Comparison of ENCODE assay signal across 32 cellular contexts in genomic region chr16:79982862-79983261, GRCh38.
"Had no signal": no experiment of that assay in that cellular context is flagged by ENCODE, and none has a peak within 500 bp of the region (broad histone marks: within the 10 kb centered on the region; RNA-seq: fewer than 3 reads in every experiment).

No MANE protein-coding gene starts in this region.

- H3K9me3 ChIP-seq: MG63 had no signal

- H3K27me3 ChIP-seq: MG63 had no signal

- H3K36me3 ChIP-seq: MG63 had no signal

- DNase-seq: Karpas-422, Kasumi-1, MG63, MM.1S, MV-4-11, NCI-H1048, NCI-H1092, NCI-H1092 treated with DMSO at 0.1 percent for 48 hours, NCI-H1105, NCI-H1105 treated with DMSO at 0.1 percent for 48 hours, NCI-H1417, NCI-H1417 treated with DMSO at 0.1 percent for 48 hours, NCI-H1436, NCI-H1436 treated with DMSO at 0.1 percent for 48 hours, NCI-H146, NCI-H187, NCI-H187 treated with DMSO at 0.1 percent for 48 hours, NCI-H1930, NCI-H2029, NCI-H2029 treated with DMSO at 0.1 percent for 48 hours, NCI-H2081, NCI-H2081 treated with DMSO at 0.1 percent for 48 hours, NCI-H2107, NCI-H2171, NCI-H2171 treated with DMSO at 0.1 percent for 48 hours, NCI-H2227 treated with DMSO at 0.1 percent for 48 hours, NCI-H226, NCI-H345, NCI-H446, NCI-H446 treated with DMSO at 0.1 percent for 48 hours, NCI-H510A, NCI-H510A treated with DMSO at 0.1 percent for 48 hours had no signal

- H3K4me3 ChIP-seq: MG63 had no signal
